ENCODE assay signal across 12 cellular contexts in genomic region chr1:185345913-185346717, GRCh38. TPM values are rescaled to one million over a fixed set of nuclear protein-coding genes. Genes with fewer than 3 reads are reported as not detected.
A peak's percentile ranks its signal among the peaks of the same experiment; 100 is the strongest.
DNase-seq lines count a peak whose midpoint lies in the region; ATAC-seq and TF ChIP-seq lines count a peak whose summit lies in the region.
"Had no signal": no experiment of that assay in that cellular context is flagged by ENCODE, and none has a peak within 500 bp of the region (broad histone marks: within the 10 kb centered on the region; RNA-seq: fewer than 3 reads in every experiment).

No MANE protein-coding gene starts in this region.

- H3K36me3 ChIP-seq in neutrophil, result no peaks in the 10 kb centered on the region
- H3K36me3 ChIP-seq: transverse colon had no signal

- H3K9me3 ChIP-seq in neutrophil, result no peaks in the 10 kb centered on the region
- H3K9me3 ChIP-seq: transverse colon had no signal

- H3K27me3 ChIP-seq in neutrophil, result no peaks in the 10 kb centered on the region
- H3K27me3 ChIP-seq: transverse colon had no signal

- POLR2A ChIA-PET in activated CD8-positive, alpha-beta T cell treated with anti-CD3 and anti-CD28 coated beads for 36 hours (lab: Charles Lee), result no interaction called here

- H3K4me3 ChIP-seq in neutrophil (ENCODE audit: low read depth in 1 of 2, low read length in 1 of 2), result no peak overlapping the region
- H3K4me3 ChIP-seq: transverse colon had no signal

- H3K4me3 Mint-ChIP-seq in activated CD8-positive, alpha-beta T cell treated with anti-CD3 and anti-CD28 coated beads for 36 hours, result no peak overlapping the region
- H3K4me3 Mint-ChIP-seq in Calu3 (ENCODE audit: low read depth, unreplicated experiment), result no peak overlapping the region
- H3K4me3 Mint-ChIP-seq: activated naive CD4-positive, alpha-beta T cell treated with anti-CD3 and anti-CD28 coated beads for 36 hours had no signal

- BruUV-seq in Calu3 (replicated peaks; lab: Mats Ljungman, UMichigan), result no TSS peak

- peaks cover 1% of the 10 kb centered on the region for H3K36me3 Mint-ChIP-seq in activated CD8-positive, alpha-beta T cell treated with anti-CD3 and anti-CD28 coated beads for 36 hours (ENCODE audit: low read depth)
- peaks cover 4% of the 10 kb centered on the region for H3K36me3 Mint-ChIP-seq in Calu3 (ENCODE audit: insufficient read depth, unreplicated experiment)

- peak; percentile 23 for DNase-seq in activated CD8-positive, alpha-beta T cell treated with anti-CD3 and anti-CD28 coated beads for 36 hours
- no peak for DNase-seq in Calu3
- DNase-seq in head of caudate nucleus, result no peak
- DNase-seq: activated naive CD4-positive, alpha-beta T cell treated with anti-CD3 and anti-CD28 coated beads for 36 hours; NCI-H510A; transverse colon had no signal

- H3K4me1 Mint-ChIP-seq in activated CD8-positive, alpha-beta T cell treated with anti-CD3 and anti-CD28 coated beads for 36 hours (ENCODE audit: low read depth), result peaks cover 16% of the 10 kb centered on the region
- H3K4me1 Mint-ChIP-seq in Calu3 (ENCODE audit: low read depth, unreplicated experiment), result peaks cover 9% of the 10 kb centered on the region

- CTCF ChIA-PET in activated CD8-positive, alpha-beta T cell treated with anti-CD3 and anti-CD28 coated beads for 36 hours (lab: Charles Lee), result interaction anchor here (1.6 kb wide), 1 partner anchor 249 kb away, joined by 4 read pairs; no protein-coding TSS in a partner anchor
- CTCF ChIA-PET in Calu3 (lab: Charles Lee), result no interaction called here

- no peaks in the 10 kb centered on the region for H3K27me3 Mint-ChIP-seq in activated CD8-positive, alpha-beta T cell treated with anti-CD3 and anti-CD28 coated beads for 36 hours
- H3K27me3 Mint-ChIP-seq in Calu3 (ENCODE audit: unreplicated experiment), result no peaks in the 10 kb centered on the region

- ATAC-seq in GM18867 (IDR thresholded peaks at IDR 0.05; ENCODE audit: unreplicated experiment) (peak; percentile 43), HG03354 (IDR thresholded peaks at IDR 0.05; ENCODE audit: poor library complexity, severe bottlenecking, unreplicated experiment) (peak; percentile 54), GM18870 (IDR thresholded peaks at IDR 0.05; ENCODE audit: unreplicated experiment) (no peak), SK-N-SH treated with all-trans-retinoic acid at 6 μM for 48 hours (no peak)
- peak; percentile 39 for ATAC-seq in activated CD8-positive, alpha-beta T cell treated with anti-CD3 and anti-CD28 coated beads for 36 hours

- peaks cover 24 to 29% of the 10 kb centered on the region in 2 experiments for H3K4me1 ChIP-seq in neutrophil (ENCODE audit: control insufficient read depth in 1 of 2, insufficient read depth in 1 of 2, low read depth in 1 of 2, low read length in 1 of 2)

- intact Hi-C loops in activated CD8-positive, alpha-beta T cell treated with anti-CD3 and anti-CD28 coated beads for 36 hours (cut with micrococcal nuclease), result no loop called here
- intact Hi-C loops in Calu3 (cut with micrococcal nuclease; ENCODE audit: unreplicated experiment), result no loop called here
- intact Hi-C loops in head of caudate nucleus (cut with DNase I), result no loop called here

- no peak for TF ChIP-seq CTCF in activated CD8-positive, alpha-beta T cell treated with anti-CD3 and anti-CD28 coated beads for 36 hours (IDR thresholded peaks at IDR 0.05)
- TF ChIP-seq CTCF in neutrophil (IDR thresholded peaks at IDR 0.05) (no peak), Calu3 (IDR thresholded peaks at IDR 0.05; ENCODE audit: unreplicated experiment) (no peak)

- H3K9me3 Mint-ChIP-seq in activated CD8-positive, alpha-beta T cell treated with anti-CD3 and anti-CD28 coated beads for 36 hours, result peaks cover 1% of the 10 kb centered on the region
- no peaks in the 10 kb centered on the region for H3K9me3 Mint-ChIP-seq in Calu3 (ENCODE audit: low read depth, unreplicated experiment)
- H3K9me3 Mint-ChIP-seq: activated naive CD4-positive, alpha-beta T cell treated with anti-CD3 and anti-CD28 coated beads for 36 hours had no signal

- H3K27ac ChIP-seq in neutrophil, result peak overlapping the region; percentile 72
- H3K27ac ChIP-seq: KMS-11 had no signal

- no peak overlapping the region for H3K27ac Mint-ChIP-seq in activated CD8-positive, alpha-beta T cell treated with anti-CD3 and anti-CD28 coated beads for 36 hours
- H3K27ac Mint-ChIP-seq in Calu3 (ENCODE audit: unreplicated experiment), result no peak overlapping the region
- H3K27ac Mint-ChIP-seq: activated naive CD4-positive, alpha-beta T cell treated with anti-CD3 and anti-CD28 coated beads for 36 hours had no signal

TF ChIP-seq in SK-N-SH treated with all-trans-retinoic acid at 6 μM for 48 hours, 23 proteins besides CTCF, POLR2A, EP300 and RAD21:
- TF ChIP-seq ZFP3 (CRISPR knock-in tag; IDR thresholded peaks at IDR 0.05) (no peak), ISL1 (CRISPR knock-in tag; IDR thresholded peaks at IDR 0.05) (no peak), CSDC2 (CRISPR knock-in tag; IDR thresholded peaks at IDR 0.05) (no peak), POU6F1 (CRISPR knock-in tag; IDR thresholded peaks at IDR 0.05; ENCODE audit: borderline replicate concordance, low read depth) (no peak)

RNA-seq across cellular contexts. Expression of gene IVNS1ABP, which starts 29.1 kb away (rescaled TPM):
- total RNA-seq in activated CD8-positive, alpha-beta T cell treated with anti-CD3 and anti-CD28 coated beads for 36 hours, result 100 to 1,000 TPM; 244 to 256 TPM
- 121 and 135 TPM in 2 replicates for total RNA-seq in Calu3 (2022)

Comparison
In these comparisons a context has a peak if more than half of its experiments do, and no peak if none do; other contexts are left out.
1. ATAC-seq: peak in GM18867 (single experiment), HG03354 (single experiment) and activated CD8-positive, alpha-beta T cell treated with anti-CD3 and anti-CD28 coated beads for 36 hours (single experiment); none in GM18870 (single experiment) and SK-N-SH treated with all-trans-retinoic acid at 6 μM for 48 hours (single experiment).